In genomic region chr12:132954471-132955048, GRCh38 we compare ENCODE assay signal across 1 cellular context.
TF ChIP-seq lines count a peak whose summit lies in the region.

No MANE protein-coding gene starts in this region.

TF ChIP-seq in WTC11, 78 proteins besides CTCF, POLR2A, EP300 and RAD21 (continued from another document):
- TF ChIP-seq ZNF532 (CRISPR knock-in tag; IDR thresholded peaks at IDR 0.05; ENCODE audit: borderline replicate concordance): no peak
- TF ChIP-seq ZBTB21 (CRISPR knock-in tag; IDR thresholded peaks at IDR 0.05; ENCODE audit: borderline replicate concordance): no peak
- no peak for TF ChIP-seq JUN (CRISPR knock-in tag; IDR thresholded peaks at IDR 0.05)
- TF ChIP-seq MXD4 (CRISPR knock-in tag; IDR thresholded peaks at IDR 0.05; ENCODE audit: borderline replicate concordance): no peak
- no peak for TF ChIP-seq JAZF1 (CRISPR knock-in tag; IDR thresholded peaks at IDR 0.05)
